ENCODE assay signal across 8 cellular contexts in the genomic region with DNA sequence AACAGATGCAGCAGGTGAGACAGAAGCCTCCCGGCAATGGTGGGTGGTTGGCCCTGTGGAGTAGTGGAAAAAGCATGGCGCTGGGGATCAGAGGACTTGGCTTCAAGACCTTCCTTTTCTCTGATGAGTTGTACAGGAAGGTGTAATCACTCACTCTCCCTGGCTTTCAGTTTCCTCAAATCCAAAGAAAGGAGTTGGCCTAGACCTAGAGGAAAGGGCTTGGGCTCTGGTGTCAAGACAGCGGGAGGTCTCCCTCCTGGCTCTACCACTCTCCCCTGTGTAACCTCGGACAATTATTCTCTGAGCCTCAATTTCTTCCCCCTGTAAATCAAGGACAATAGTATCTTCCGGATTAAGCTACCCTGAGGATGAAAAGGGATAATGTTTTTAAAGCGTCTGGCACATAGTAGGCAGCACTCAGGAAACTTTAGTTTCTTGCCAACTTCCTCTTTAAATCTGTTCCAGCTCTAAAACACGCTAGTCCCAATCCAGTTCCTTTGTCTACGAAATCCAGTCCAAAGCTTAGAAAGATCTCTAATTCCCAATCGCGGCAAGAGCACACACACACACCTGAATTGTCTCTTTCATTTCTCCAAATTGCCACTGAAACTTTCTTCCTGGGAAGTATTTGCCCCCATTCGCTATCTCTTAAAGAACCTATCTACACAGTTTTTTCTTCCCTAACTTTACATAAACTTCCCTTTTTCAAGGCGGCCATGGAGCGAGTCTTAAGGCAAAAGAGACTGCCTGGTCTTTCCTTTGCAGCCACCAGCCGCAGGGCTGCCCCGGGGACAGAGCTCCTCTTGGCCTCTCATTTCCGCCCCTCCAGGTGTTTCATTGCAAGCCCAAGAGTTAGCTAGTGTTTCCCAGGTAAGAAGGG. TPM values are rescaled to one million over a fixed set of nuclear protein-coding genes. Genes with fewer than 3 reads are reported as not detected.
DNase-seq lines count a peak whose midpoint lies in the region; ATAC-seq, FAIRE-seq and TF ChIP-seq lines count a peak whose summit lies in the region.

No MANE protein-coding gene starts in this region.

- intact Hi-C loops in psoas muscle (cut with DNase I): no loop called here

- H3K4me3 ChIP-seq in epithelial cell of proximal tubule (ENCODE audit: low read depth, low read length) (peak overlapping the region; percentile 54), psoas muscle (peak overlapping the region; percentile 65)

- no peaks in the 10 kb centered on the region for H3K27me3 ChIP-seq in psoas muscle (ENCODE audit: insufficient read depth in 3 of 3, low read length in 2 of 3)

- peak; percentile 83 for FAIRE-seq in GM19239 (lab: Jason Lieb, UNC)

- H3K36me3 ChIP-seq in psoas muscle (ENCODE audit: insufficient read depth in 1 of 2, low read depth in 1 of 2): no peaks in the 10 kb centered on the region

- no peaks in the 10 kb centered on the region for H3K9me3 ChIP-seq in psoas muscle

- no peak for TF ChIP-seq CTCF in epithelial cell of proximal tubule (conservative IDR thresholded peaks at IDR 0.05; ENCODE audit: low read depth, low read length)
- TF ChIP-seq CTCF in psoas muscle (IDR thresholded peaks at IDR 0.05): no peak

- DNase-seq in GM19239 (ENCODE audit: insufficient read length, low spot score): no peak
- DNase-seq in NCI-H526 treated with DMSO at 0.1 percent for 48 hours (lab: John Stamatoyannopoulos, UW): peak; percentile 44
- peak; percentile 38 for DNase-seq in epithelial cell of proximal tubule (ENCODE audit: low read depth)
- no peak for DNase-seq in psoas muscle
- DNase-seq in superior temporal gyrus (ENCODE audit: extremely low spot score): no peak
- no peak for DNase-seq in NK-92 (lab: John Stamatoyannopoulos, UW; ENCODE audit: unreplicated experiment)
- DNase-seq in NCI-H146 (lab: John Stamatoyannopoulos, UW): no peak

- H3K27ac ChIP-seq in psoas muscle: no peak overlapping the region

- 11 to 19% (median 12%) methylated on average over 16 of the region's 16 CpGs for WGBS in psoas muscle, 3 donors

- no peaks in the 10 kb centered on the region for H3K4me1 ChIP-seq in psoas muscle

- ATAC-seq in psoas muscle (peak in 1 of 4 donors; percentile 55), GM21529 (IDR thresholded peaks at IDR 0.05; ENCODE audit: unreplicated experiment) (no peak)

RNA-seq across cellular contexts. Expression of a gene that starts 29.9 kb away (rescaled TPM):
- 8.0 and 14.2 TPM in 2 replicates for total RNA-seq in epithelial cell of proximal tubule
- total RNA-seq in psoas muscle: 10 to 100 TPM; 12.3 to 22.0 (median 20.3) TPM
- 10 to 100 TPM in 1 of 3 donors, 1 to 10 TPM in 2; 7.3 to 10.4 (median 9.3) TPM for polyA plus RNA-seq in psoas muscle

Comparison
In these comparisons a context has a peak if more than half of its experiments do, and no peak if none do; other contexts are left out.
1. DNase-seq: peak in NCI-H526 treated with DMSO at 0.1 percent for 48 hours (single experiment) and epithelial cell of proximal tubule (single experiment); none in GM19239 (single experiment), psoas muscle (0 of 2), superior temporal gyrus (single experiment), NK-92 (single experiment) and NCI-H146 (single experiment).